Comparison of ENCODE assay signal across 16 cellular contexts in the genomic region with DNA sequence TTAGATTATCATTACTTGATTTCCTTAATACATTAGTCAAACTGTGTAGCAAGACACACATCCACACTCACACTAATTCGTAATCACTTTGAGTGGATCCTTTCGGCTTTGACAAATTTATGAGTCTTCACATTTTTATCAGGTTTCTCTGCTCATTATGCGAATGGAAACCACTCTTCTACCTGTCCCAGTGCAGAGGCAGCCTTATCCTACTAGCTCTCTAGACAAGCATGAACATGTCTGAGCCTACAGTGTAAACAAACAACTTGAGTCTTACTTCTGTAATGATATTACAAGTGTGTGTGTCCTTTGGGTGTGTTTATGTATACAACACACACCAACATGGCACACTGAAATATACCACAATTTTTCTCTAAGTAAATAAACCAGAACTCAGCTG.
"Had no signal": no experiment of that assay in that cellular context is flagged by ENCODE, and none has a peak within 500 bp of the region (broad histone marks: within the 10 kb centered on the region; RNA-seq: fewer than 3 reads in every experiment).

No MANE protein-coding gene starts in this region.

- H3K4me1 Mint-ChIP-seq: naive B cell had no signal

- H3K27ac Mint-ChIP-seq: activated T-helper 2 cell treated with anti-CD3 and anti-CD28 coated beads, Interferon-gamma antibody, Interleukin-2, Interleukin-4, amounts not matched to agents 10 μg/mL and 5 μg/mL and 100 μg/mL, durations not matched to agents 14 hours and 24 hours and 36 hours; naive B cell; stimulated activated naive CD8-positive, alpha-beta T cell treated with anti-CD3 and anti-CD28 coated beads, Interleukin-15, Interleukin-2, amounts not matched to agents 100 ng/mL and 50 ng/mL, for 24 hours had no signal

- H3K27ac ChIP-seq: adrenal gland, lower lobe of right lung, parathyroid adenoma, upper lobe of left lung had no signal

- H3K4me3 ChIP-seq: adrenal gland, lower lobe of right lung, upper lobe of left lung had no signal

- H3K36me3 Mint-ChIP-seq: naive B cell had no signal

- H3K9me3 ChIP-seq: adrenal gland, lower lobe of right lung, upper lobe of left lung had no signal

- H3K36me3 ChIP-seq: adrenal gland, lower lobe of right lung, upper lobe of left lung had no signal

- ATAC-seq: activated CD4-positive, CD25-positive, alpha-beta regulatory T cell treated with anti-CD3 and anti-CD28 coated beads, Interleukin-2, amount 50 U/mL, for 24 hours; lower lobe of right lung had no signal

- H3K27me3 Mint-ChIP-seq: naive B cell; stimulated activated naive CD8-positive, alpha-beta T cell treated with anti-CD3 and anti-CD28 coated beads, Interleukin-15, Interleukin-2, amounts not matched to agents 100 ng/mL and 50 ng/mL, for 24 hours had no signal

- H3K4me1 ChIP-seq: adrenal gland, lower lobe of right lung, parathyroid adenoma, upper lobe of left lung had no signal

- H3K27me3 ChIP-seq: adrenal gland, upper lobe of left lung had no signal

- DNase-seq: activated naive CD4-positive, alpha-beta T cell treated with anti-CD3 and anti-CD28 coated beads, Interleukin-2, amount 50 U/mL, for 16 hours; adrenal gland; central memory CD4-positive, alpha-beta T cell; cortex of kidney; effector memory CD4-positive, alpha-beta T cell; hypothalamus; lower lobe of right lung; midbrain; naive B cell; stimulated activated CD4-positive, alpha-beta T cell treated with anti-CD3 and anti-CD28 coated beads, Interleukin-15, amount 100 ng/mL, for 24 hours; stimulated activated CD4-positive, alpha-beta T cell treated with anti-CD3 and anti-CD28 coated beads, Interleukin-4, amount 100 ng/mL, for 24 hours; upper lobe of left lung had no signal

- H3K4me3 Mint-ChIP-seq: naive B cell; stimulated activated naive CD8-positive, alpha-beta T cell treated with anti-CD3 and anti-CD28 coated beads, Interleukin-15, Interleukin-2, amounts not matched to agents 100 ng/mL and 50 ng/mL, for 24 hours had no signal
